Comparison of ENCODE assay signal across 16 cellular contexts in genomic region chr14:40122978-40123648, GRCh38.
A peak's percentile ranks its signal among the peaks of the same experiment; 100 is the strongest.
DNase-seq lines count a peak whose midpoint lies in the region; ATAC-seq, FAIRE-seq and TF ChIP-seq lines count a peak whose summit lies in the region.
"Had no signal": no experiment of that assay in that cellular context is flagged by ENCODE, and none has a peak within 500 bp of the region (broad histone marks: within the 10 kb centered on the region; RNA-seq: fewer than 3 reads in every experiment).

No MANE protein-coding gene starts in this region.

- BruUV-seq in Caco-2 (replicated peaks; lab: Mats Ljungman, UMichigan), result no TSS peak

- TF ChIP-seq CTCF in D721Med (IDR thresholded peaks at IDR 0.05; ENCODE audit: insufficient read depth, missing control alignments) (no peak), fibroblast of pulmonary artery (IDR thresholded peaks at IDR 0.05; ENCODE audit: low read length, missing control alignments) (no peak), Caco-2 (IDR thresholded peaks at IDR 0.05; ENCODE audit: insufficient read depth in 1 of 2, low read depth in 1 of 2, low read length in 1 of 2, severe bottlenecking in 1 of 2, unreplicated experiment in 1 of 2) (no peak)

- H3K36me3 ChIP-seq in Caco-2 (ENCODE audit: control insufficient read depth, insufficient read depth, low read length), result no peaks in the 10 kb centered on the region
- H3K36me3 ChIP-seq: brain microvascular endothelial cell, left ventricle myocardium inferior, upper lobe of left lung had no signal

- H3K4me1 ChIP-seq in Caco-2, result no peaks in the 10 kb centered on the region
- H3K4me1 ChIP-seq: left ventricle myocardium inferior, upper lobe of left lung had no signal

- DNase-seq in D721Med (ENCODE audit: insufficient read length, low spot score) (no peak), MV-4-11 (lab: John Stamatoyannopoulos, UW) (peak; percentile 13), fibroblast of pulmonary artery (ENCODE audit: low read depth) (peak; percentile 35), retina (no peak), Caco-2 (no peak)
- DNase-seq: activated CD8-positive, alpha-beta memory T cell treated with anti-CD3 and anti-CD28 coated beads, Interleukin-2, amount 50 U/mL, for 48 hours; brain microvascular endothelial cell; foreskin fibroblast; Karpas-422; left ventricle myocardium inferior; right cardiac atrium; upper lobe of left lung had no signal

- peak; percentile 55 for ATAC-seq in GM21737 (IDR thresholded peaks at IDR 0.05; ENCODE audit: unreplicated experiment)
- ATAC-seq in GM19351 (IDR thresholded peaks at IDR 0.05; ENCODE audit: unreplicated experiment), result no peak
- no peak for ATAC-seq in GM18517 (IDR thresholded peaks at IDR 0.05; ENCODE audit: unreplicated experiment)
- ATAC-seq: right cardiac atrium had no signal

- intact Hi-C loops in Caco-2 (cut with micrococcal nuclease; ENCODE audit: unreplicated experiment), result no loop called here

- no peaks in the 10 kb centered on the region for H3K27me3 ChIP-seq in Caco-2 (replicated peaks; ENCODE audit: control insufficient read depth, insufficient read depth, low read length)
- H3K27me3 ChIP-seq: brain microvascular endothelial cell, upper lobe of left lung had no signal

- no peaks in the 10 kb centered on the region for H3K9me3 Mint-ChIP-seq in Caco-2 (ENCODE audit: unreplicated experiment)

- no peaks in the 10 kb centered on the region for H3K36me3 Mint-ChIP-seq in Caco-2 (ENCODE audit: insufficient read depth, unreplicated experiment)

- H3K4me1 Mint-ChIP-seq in Caco-2 (ENCODE audit: low read depth, unreplicated experiment), result no peaks in the 10 kb centered on the region

- FAIRE-seq in D721Med (lab: Jason Lieb, UNC), result peak; percentile 97
- FAIRE-seq: TTC549 had no signal

- H3K4me3 Mint-ChIP-seq in Caco-2 (ENCODE audit: unreplicated experiment), result no peak overlapping the region

- POLR2A ChIA-PET in Caco-2 (lab: Charles Lee), result no interaction called here

- CTCF ChIA-PET in Caco-2 (lab: Charles Lee), result interaction anchor here (0.5 kb wide), 1 partner anchor 180 kb away, joined by 3 read pairs; no protein-coding TSS in a partner anchor

- H3K27me3 Mint-ChIP-seq in Caco-2 (ENCODE audit: insufficient read depth, unreplicated experiment), result no peaks in the 10 kb centered on the region

- no peak overlapping the region for H3K4me3 ChIP-seq in fibroblast of pulmonary artery (replicated peaks; ENCODE audit: low read depth, low read length)
- no peak overlapping the region for H3K4me3 ChIP-seq in Caco-2 (ENCODE audit: low read depth, low read length)
- H3K4me3 ChIP-seq: left ventricle myocardium inferior, upper lobe of left lung had no signal

- no peaks in the 10 kb centered on the region for H3K9me3 ChIP-seq in Caco-2
- H3K9me3 ChIP-seq: upper lobe of left lung had no signal

- no peak overlapping the region for H3K27ac Mint-ChIP-seq in Caco-2 (ENCODE audit: unreplicated experiment)

Comparison
In these comparisons a context has a peak if more than half of its experiments do, and no peak if none do; other contexts are left out.
1. DNase-seq: peak in MV-4-11 (single experiment) and fibroblast of pulmonary artery (single experiment); none in D721Med (single experiment), retina (single experiment) and Caco-2 (0 of 2).